In genomic region chr5:162190-162564, GRCh38 we compare ENCODE assay signal across 25 cellular contexts. TPM values are rescaled to one million over a fixed set of nuclear protein-coding genes. Genes with fewer than 3 reads are reported as not detected.
DNase-seq lines count a peak whose midpoint lies in the region; ATAC-seq and TF ChIP-seq lines count a peak whose summit lies in the region.
"Had no signal": no experiment of that assay in that cellular context is flagged by ENCODE, and none has a peak within 500 bp of the region (broad histone marks: within the 10 kb centered on the region; RNA-seq: fewer than 3 reads in every experiment).

No MANE protein-coding gene starts in this region.

- no peak overlapping the region for H3K4me2 ChIP-seq in neuronal stem cell (ENCODE audit: insufficient read depth, low read length, poor library complexity, severe bottlenecking)
- H3K4me2 ChIP-seq: PC-9 had no signal

- DNase-seq in stimulated activated naive CD8-positive, alpha-beta T cell treated with anti-CD3 and anti-CD28 coated beads, Interleukin-15, amount 100 ng/mL, for 72 hours, result no peak
- no peak for DNase-seq in stimulated activated naive CD8-positive, alpha-beta T cell treated with anti-CD3 and anti-CD28 coated beads, Interleukin-15, Interleukin-2, amounts not matched to agents 100 U/mL and 50 U/mL, for 24 hours
- peak; percentile 7 for DNase-seq in WTC11 (ENCODE audit: low spot score)
- DNase-seq in neuronal stem cell (ENCODE audit: low spot score), result no peak
- DNase-seq in aorta, result peak in 1 of 2 donors; percentile 53
- DNase-seq in HT-29 (ENCODE audit: low spot score), result no peak
- DNase-seq in activated CD8-positive, alpha-beta memory T cell treated with anti-CD3 and anti-CD28 coated beads, Interleukin-2, amount 50 U/mL, for 48 hours, result no peak
- DNase-seq: CD8-positive, alpha-beta memory T cell; DND-41; GM23248; H9; NCI-H1092; NCI-H1417 treated with DMSO at 0.1 percent for 48 hours; NCI-H1694 treated with DMSO at 0.1 percent for 48 hours; NCI-H2081; NCI-H2227 treated with DMSO at 0.1 percent for 48 hours; NCI-H526 treated with DMSO at 0.1 percent for 48 hours; PC-9 had no signal

- H2BK5ac ChIP-seq in neuronal stem cell (ENCODE audit: low read length), result no peak overlapping the region

- H3K27ac Mint-ChIP-seq in stimulated activated naive CD8-positive, alpha-beta T cell treated with anti-CD3 and anti-CD28 coated beads, Interleukin-15, amount 100 ng/mL, for 72 hours, result no peak overlapping the region
- H3K27ac Mint-ChIP-seq in WTC11, result no peak overlapping the region
- H3K27ac Mint-ChIP-seq: CD14-positive monocyte; CD8-positive, alpha-beta memory T cell had no signal

- peaks cover 43% of the 10 kb centered on the region for H3K36me3 Mint-ChIP-seq in WTC11
- H3K36me3 Mint-ChIP-seq: CD14-positive monocyte; CD8-positive, alpha-beta memory T cell had no signal

- H3K4me3 ChIP-seq in neuronal stem cell (ENCODE audit: low read length in 2 of 2) (no peak overlapping the region), aorta (ENCODE audit: low read length in 2 of 2) (no peak overlapping the region)
- H3K4me3 ChIP-seq: GM23248, PC-9, SJSA1 had no signal

- H2BK12ac ChIP-seq in neuronal stem cell (ENCODE audit: low read length), result peak overlapping the region; percentile 42

- H3K27me3 ChIP-seq in neuronal stem cell (ENCODE audit: control insufficient read depth in 3 of 3, insufficient read depth in 3 of 3, low read depth in 1 of 3, low read length in 3 of 3) (no peaks in the 10 kb centered on the region), aorta (ENCODE audit: control insufficient read depth in 1 of 2, insufficient read depth in 2 of 2, low read length in 1 of 2) (no peaks in the 10 kb centered on the region)
- H3K27me3 ChIP-seq: SJSA1 had no signal

- H4K8ac ChIP-seq in neuronal stem cell (ENCODE audit: low read depth, low read length), result no peak overlapping the region

- H3K4me3 Mint-ChIP-seq in stimulated activated naive CD8-positive, alpha-beta T cell treated with anti-CD3 and anti-CD28 coated beads, Interleukin-15, amount 100 ng/mL, for 72 hours, result no peak overlapping the region
- no peak overlapping the region for H3K4me3 Mint-ChIP-seq in WTC11
- H3K4me3 Mint-ChIP-seq: CD14-positive monocyte; CD8-positive, alpha-beta memory T cell; H9 had no signal

- H3K9me3 ChIP-seq in neuronal stem cell (replicated peaks in 1 of 2; ENCODE audit: control insufficient read depth in 2 of 2, insufficient read depth in 1 of 2, low read depth in 1 of 2, low read length in 2 of 2) (peaks cover 0 to 3% of the 10 kb centered on the region in 2 donors), aorta (ENCODE audit: control insufficient read depth, low read length) (no peaks in the 10 kb centered on the region)
- H3K9me3 ChIP-seq: SJSA1 had no signal

- POLR2A ChIA-PET in WTC11 (lab: Charles Lee), result interaction anchor here (0.5 kb wide), 1 partner anchor 72 kb away, joined by 3 read pairs; no protein-coding TSS in a partner anchor

- peak; percentile 18 for ATAC-seq in stimulated activated naive CD8-positive, alpha-beta T cell treated with anti-CD3 and anti-CD28 coated beads, Interleukin-15, amount 100 ng/mL, for 72 hours
- ATAC-seq in stimulated activated naive CD8-positive, alpha-beta T cell treated with anti-CD3 and anti-CD28 coated beads, Interleukin-15, Interleukin-2, amounts not matched to agents 100 U/mL and 50 U/mL, for 24 hours, result no peak
- ATAC-seq in WTC11 (no peak), aorta (ENCODE audit: low FRiP score) (peak; percentile 26), HG02763 (IDR thresholded peaks at IDR 0.05; ENCODE audit: unreplicated experiment) (no peak)
- ATAC-seq: Right ventricle myocardium inferior had no signal

- intact Hi-C loops in aorta (cut with DNase I), result no loop called here

- no peaks in the 10 kb centered on the region for H3K79me1 ChIP-seq in neuronal stem cell (ENCODE audit: low read depth, low read length)

- CTCF ChIA-PET in WTC11 (lab: Charles Lee), result no interaction called here

- peaks cover 34% of the 10 kb centered on the region for H3K27me3 Mint-ChIP-seq in stimulated activated naive CD8-positive, alpha-beta T cell treated with anti-CD3 and anti-CD28 coated beads, Interleukin-15, amount 100 ng/mL, for 72 hours
- H3K27me3 Mint-ChIP-seq in WTC11 (ENCODE audit: low read depth), result no peaks in the 10 kb centered on the region

- H3K4me1 ChIP-seq in neuronal stem cell (ENCODE audit: control insufficient read depth in 2 of 2, insufficient read depth in 1 of 2, low read depth in 1 of 2, low read length in 2 of 2) (peaks cover 1 to 5% of the 10 kb centered on the region in 2 donors), aorta (ENCODE audit: control insufficient read depth in 1 of 2, insufficient read depth in 2 of 2, low read length in 2 of 2) (no peaks in the 10 kb centered on the region)

- H3K23ac ChIP-seq in neuronal stem cell (ENCODE audit: low read depth, low read length, poor library complexity), result peak overlapping the region; percentile 76

- peak overlapping the region; percentile 27 for H3K18ac ChIP-seq in neuronal stem cell (ENCODE audit: low read length)

- H3K9me3 Mint-ChIP-seq in stimulated activated naive CD8-positive, alpha-beta T cell treated with anti-CD3 and anti-CD28 coated beads, Interleukin-15, amount 100 ng/mL, for 72 hours, result peaks cover 0 to 8% of the 10 kb centered on the region in 2 donors
- H3K9me3 Mint-ChIP-seq in WTC11, result peaks cover 12% of the 10 kb centered on the region
- H3K9me3 Mint-ChIP-seq: CD8-positive, alpha-beta memory T cell had no signal

- H3K14ac ChIP-seq in neuronal stem cell (ENCODE audit: low read length), result no peak overlapping the region

- H2BK120ac ChIP-seq in neuronal stem cell (ENCODE audit: low read depth, low read length), result no peak overlapping the region

- H4K91ac ChIP-seq in neuronal stem cell (ENCODE audit: low read depth, low read length, poor library complexity), result no peak overlapping the region

- WGBS in neuronal stem cell (ENCODE audit: extremely low coverage in 2 of 2, insufficient read length in 2 of 2, insufficient replicate concordance in 1 of 2), 2 donors, result no CpG with 5 or more reads among the region's 19 CpGs
- 94 to 96% methylated on average over 19 of the region's 19 CpGs for WGBS in aorta, 2 donors

- H3K27ac ChIP-seq in neuronal stem cell (replicated peaks; ENCODE audit: low read length) (no peak overlapping the region), aorta (ENCODE audit: low read depth in 1 of 2, low read length in 2 of 2) (no peak overlapping the region)
- H3K27ac ChIP-seq: GM23248, PC-9, SJSA1 had no signal

- H3K9ac ChIP-seq in neuronal stem cell (ENCODE audit: low read depth, low read length, poor library complexity), result no peak overlapping the region
- H3K9ac ChIP-seq: GM23248 had no signal

- H3K36me3 ChIP-seq in neuronal stem cell (replicated peaks in 1 of 2; ENCODE audit: control insufficient read depth in 2 of 2, insufficient read depth in 2 of 2, low read length in 2 of 2) (peaks cover 11 to 41% of the 10 kb centered on the region in 2 donors), aorta (ENCODE audit: control insufficient read depth in 1 of 2, insufficient read depth in 2 of 2, low read length in 1 of 2) (no peaks in the 10 kb centered on the region)
- H3K36me3 ChIP-seq: SJSA1 had no signal

- no peak overlapping the region for H3K4ac ChIP-seq in neuronal stem cell (ENCODE audit: low read length)

- H2BK15ac ChIP-seq in neuronal stem cell (ENCODE audit: low read length), result no peak overlapping the region

- no peak overlapping the region for H2AK5ac ChIP-seq in neuronal stem cell (ENCODE audit: low read depth, low read length)

- TF ChIP-seq CTCF in WTC11 (IDR thresholded peaks at IDR 0.05), result no peak

- peaks cover 7% of the 10 kb centered on the region for H3K4me1 Mint-ChIP-seq in stimulated activated naive CD8-positive, alpha-beta T cell treated with anti-CD3 and anti-CD28 coated beads, Interleukin-15, amount 100 ng/mL, for 72 hours
- H3K4me1 Mint-ChIP-seq in WTC11, result peaks cover 13% of the 10 kb centered on the region
- H3K4me1 Mint-ChIP-seq: CD14-positive monocyte; CD8-positive, alpha-beta memory T cell had no signal

- no peak overlapping the region for H2AFZ ChIP-seq in neuronal stem cell (ENCODE audit: low read length)
- H2AFZ ChIP-seq: GM23248, PC-9 had no signal

TF ChIP-seq in WTC11, 78 proteins besides CTCF, POLR2A, EP300 and RAD21:
- TF ChIP-seq ZNF138 (CRISPR knock-in tag; conservative IDR thresholded peaks at IDR 0.05) (no peak), CDX4 (CRISPR knock-in tag; IDR thresholded peaks at IDR 0.05; ENCODE audit: borderline replicate concordance) (no peak), CBFB (CRISPR knock-in tag; IDR thresholded peaks at IDR 0.05; ENCODE audit: low read depth) (no peak), OVOL2 (CRISPR knock-in tag; IDR thresholded peaks at IDR 0.05; ENCODE audit: borderline replicate concordance) (no peak)

RNA-seq across cellular contexts. Expression of gene LRRC14B, which starts 29.1 kb away (rescaled TPM):
- total RNA-seq in WTC11 (2021), result 0.11 TPM in 1 of 3 replicates, not detected in the others
- polyA plus RNA-seq in neuronal stem cell (2013, experiment 1 of 2), result 0.03 TPM
- not detected for polyA plus RNA-seq in neuronal stem cell (2013, experiment 2 of 2)
- not detected for total RNA-seq in aorta
- polyA plus RNA-seq in aorta, result not detected
- total RNA-seq in HT-29 (2014; rRNA removed; shearing (Covaris generic)), result not detected in 2 replicates
- total RNA-seq: A673; CD8-positive, alpha-beta memory T cell; GM23248; H9; NCI-H460; PC-9; RPMI7951; SJSA1 had no signal
- polyA plus RNA-seq: CD14-positive monocyte; CD8-positive, alpha-beta memory T cell; GM23248 had no signal

RNA-seq across cellular contexts. Expression of gene CCDC127, which starts 55.8 kb away (rescaled TPM):
- total RNA-seq in WTC11 (2021) (5.3 to 8.4 TPM (median 6.3 TPM) in 3 replicates), aorta (1 to 10 TPM; 5.6 to 6.7 TPM)
- polyA plus RNA-seq in neuronal stem cell (2013, experiment 1 of 2), result 5.2 TPM
- polyA plus RNA-seq in neuronal stem cell (2013, experiment 2 of 2), result 5.1 TPM
- 1 to 10 TPM; 2.1 to 2.9 TPM for polyA plus RNA-seq in aorta
- total RNA-seq in HT-29 (2014; rRNA removed; shearing (Covaris generic)), result 3.7 and 5.9 TPM in 2 replicates

RNA-seq across cellular contexts. Expression of gene SDHA, which starts 55.9 kb away (rescaled TPM):
- total RNA-seq in WTC11 (2021), result 135 to 145 TPM (median 137 TPM) in 3 replicates
- polyA plus RNA-seq in neuronal stem cell (2013, experiment 1 of 2), result 60.5 TPM
- 67.5 TPM for polyA plus RNA-seq in neuronal stem cell (2013, experiment 2 of 2)
- total RNA-seq in aorta, result 10 to 100 TPM; 73.5 to 89.4 TPM
- 10 to 100 TPM; 61.9 to 76.3 TPM for polyA plus RNA-seq in aorta
- 273 and 277 TPM in 2 replicates for total RNA-seq in HT-29 (2014; rRNA removed; shearing (Covaris generic))

Comparison
In these comparisons a context has a peak if more than half of its experiments do, and no peak if none do; other contexts are left out.
1. ATAC-seq: peak in stimulated activated naive CD8-positive, alpha-beta T cell treated with anti-CD3 and anti-CD28 coated beads, Interleukin-15, amount 100 ng/mL, for 72 hours (single experiment) and aorta (single experiment); none in stimulated activated naive CD8-positive, alpha-beta T cell treated with anti-CD3 and anti-CD28 coated beads, Interleukin-15, Interleukin-2, amounts not matched to agents 100 U/mL and 50 U/mL, for 24 hours (single experiment), WTC11 (single experiment) and HG02763 (single experiment).